In the genomic region with DNA sequence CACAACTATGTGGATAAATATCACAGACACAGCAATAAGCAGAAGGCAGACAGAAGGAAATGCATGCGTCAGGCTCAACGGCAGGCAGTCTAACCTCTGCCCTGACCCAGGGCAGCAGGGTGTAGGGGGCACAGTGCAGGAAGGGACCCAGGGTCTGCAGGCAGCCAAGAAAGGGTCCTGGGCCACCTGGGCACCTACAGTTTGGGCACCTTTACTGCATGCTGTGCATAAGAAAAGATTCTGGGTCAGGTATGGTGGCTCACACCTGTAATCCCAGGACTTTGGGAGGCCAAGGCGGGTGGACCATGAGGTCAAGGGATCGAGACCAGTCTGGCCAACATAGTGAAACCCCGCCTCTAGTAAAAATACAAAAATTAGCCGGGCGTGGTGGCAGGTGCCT, we compare ENCODE assay signal across 26 cellular contexts.
"Had no signal": no experiment of that assay in that cellular context is flagged by ENCODE, and none has a peak within 500 bp of the region (broad histone marks: within the 10 kb centered on the region; RNA-seq: fewer than 3 reads in every experiment).

No MANE protein-coding gene starts in this region.

- H3K27ac Mint-ChIP-seq: activated CD4-positive, alpha-beta memory T cell treated with anti-CD3 and anti-CD28 coated beads for 36 hours; activated CD4-positive, alpha-beta T cell treated with anti-CD3 and anti-CD28 coated beads for 36 hours; activated CD4-positive, alpha-beta T cell treated with anti-CD3 and anti-CD28 coated beads, Interleukin-2, amount 10 ng/mL, durations not matched to agents 24 days and 14 days; activated CD8-positive, alpha-beta memory T cell treated with anti-CD3 and anti-CD28 coated beads, Interleukin-2, amount 10 ng/mL, durations not matched to agents 7 days and 5 days; activated CD8-positive, alpha-beta T cell treated with anti-CD3 and anti-CD28 coated beads, Interleukin-2, amount 10 ng/mL, durations not matched to agents 7 days and 5 days; activated naive CD8-positive, alpha-beta T cell; activated T-helper 1 cell treated with anti-CD3 and anti-CD28 coated beads, Interleukin-12 subunit alpha, Interleukin-12 subunit beta, Interleukin-2, Interleukin-4 antibody, amounts not matched to agents 30 ng/mL and 10 ng/mL and 1 ng/mL, durations not matched to agents 14 hours and 24 hours and 36 hours; activated T-helper 2 cell treated with anti-CD3 and anti-CD28 coated beads, Interferon-gamma antibody, Interleukin-2, Interleukin-4, amounts not matched to agents 10 μg/mL and 5 μg/mL and 100 μg/mL, durations not matched to agents 14 hours and 24 hours and 36 hours had no signal

- H3K27me3 Mint-ChIP-seq: activated CD4-positive, alpha-beta memory T cell treated with anti-CD3 and anti-CD28 coated beads for 36 hours; activated CD4-positive, alpha-beta T cell treated with anti-CD3 and anti-CD28 coated beads for 36 hours; activated CD4-positive, alpha-beta T cell treated with anti-CD3 and anti-CD28 coated beads, Interleukin-2, amount 10 ng/mL, durations not matched to agents 24 days and 14 days; activated CD8-positive, alpha-beta memory T cell treated with anti-CD3 and anti-CD28 coated beads, Interleukin-2, amount 10 ng/mL, durations not matched to agents 7 days and 5 days; activated naive CD8-positive, alpha-beta T cell; central memory CD8-positive, alpha-beta T cell had no signal

- H3K9me3 ChIP-seq: esophagus squamous epithelium had no signal

- H3K27ac ChIP-seq: brain microvascular endothelial cell, epithelial cell of prostate, esophagus squamous epithelium had no signal

- ATAC-seq: activated CD4-positive, alpha-beta T cell treated with anti-CD3 and anti-CD28 coated beads for 36 hours; activated CD8-positive, alpha-beta memory T cell treated with anti-CD3 and anti-CD28 coated beads, Interleukin-2, amount 10 ng/mL, durations not matched to agents 7 days and 5 days; activated CD8-positive, alpha-beta T cell treated with anti-CD3 and anti-CD28 coated beads, Interleukin-2, amount 10 ng/mL, durations not matched to agents 7 days and 5 days had no signal

- H3K4me1 ChIP-seq: esophagus squamous epithelium had no signal

- H3K9me3 Mint-ChIP-seq: activated CD4-positive, alpha-beta T cell treated with anti-CD3 and anti-CD28 coated beads, Interleukin-2, amount 10 ng/mL, durations not matched to agents 24 days and 14 days; activated T-helper 1 cell treated with anti-CD3 and anti-CD28 coated beads, Interleukin-12 subunit alpha, Interleukin-12 subunit beta, Interleukin-2, Interleukin-4 antibody, amounts not matched to agents 30 ng/mL and 10 ng/mL and 1 ng/mL, durations not matched to agents 14 hours and 24 hours and 36 hours; activated T-helper 2 cell treated with anti-CD3 and anti-CD28 coated beads, Interferon-gamma antibody, Interleukin-2, Interleukin-4, amounts not matched to agents 10 μg/mL and 5 μg/mL and 100 μg/mL, durations not matched to agents 14 hours and 24 hours and 36 hours; central memory CD8-positive, alpha-beta T cell had no signal

- H3K4me3 ChIP-seq: esophagus squamous epithelium had no signal

- H3K4me3 Mint-ChIP-seq: activated CD4-positive, alpha-beta memory T cell treated with anti-CD3 and anti-CD28 coated beads for 36 hours; activated CD4-positive, alpha-beta T cell treated with anti-CD3 and anti-CD28 coated beads for 36 hours; activated CD4-positive, alpha-beta T cell treated with anti-CD3 and anti-CD28 coated beads, Interleukin-2, amount 10 ng/mL, durations not matched to agents 24 days and 14 days; activated CD8-positive, alpha-beta memory T cell treated with anti-CD3 and anti-CD28 coated beads, Interleukin-2, amount 10 ng/mL, durations not matched to agents 7 days and 5 days; activated CD8-positive, alpha-beta T cell treated with anti-CD3 and anti-CD28 coated beads, Interleukin-2, amount 10 ng/mL, durations not matched to agents 7 days and 5 days; activated naive CD8-positive, alpha-beta T cell; activated T-helper 1 cell treated with anti-CD3 and anti-CD28 coated beads, Interleukin-12 subunit alpha, Interleukin-12 subunit beta, Interleukin-2, Interleukin-4 antibody, amounts not matched to agents 30 ng/mL and 10 ng/mL and 1 ng/mL, durations not matched to agents 14 hours and 24 hours and 36 hours; central memory CD8-positive, alpha-beta T cell had no signal

- DNase-seq: activated CD4-positive, alpha-beta memory T cell treated with anti-CD3 and anti-CD28 coated beads for 36 hours; activated CD4-positive, alpha-beta T cell treated with anti-CD3 and anti-CD28 coated beads for 36 hours; activated CD4-positive, alpha-beta T cell treated with anti-CD3 and anti-CD28 coated beads, Interleukin-2, amount 10 ng/mL, durations not matched to agents 24 days and 14 days; activated CD4-positive, CD25-positive, alpha-beta regulatory T cell; activated CD4-positive, CD25-positive, alpha-beta regulatory T cell treated with anti-CD3 and anti-CD28 coated beads, Interleukin-2, amount 50 U/mL, for 72 hours; activated CD8-positive, alpha-beta memory T cell treated with anti-CD3 and anti-CD28 coated beads, Interleukin-2, amount 10 ng/mL, durations not matched to agents 7 days and 5 days; activated CD8-positive, alpha-beta memory T cell treated with anti-CD3 and anti-CD28 coated beads, Interleukin-2, amount 50 U/mL, for 4 hours; activated CD8-positive, alpha-beta T cell treated with anti-CD3 and anti-CD28 coated beads, Interleukin-2, amount 10 ng/mL, durations not matched to agents 7 days and 5 days; activated gamma-delta T cell treated with Interleukin-2 at 50 U/mL for 16 hours; activated naive CD4-positive, alpha-beta T cell treated with anti-CD3 and anti-CD28 coated beads, Interleukin-2, amount 50 U/mL, for 16 hours; activated naive CD4-positive, alpha-beta T cell treated with Interleukin-2 at 50 U/mL for 16 hours; activated T-cell treated with anti-CD3 and anti-CD28 coated beads, Interleukin-2, amount 50 U/mL, for 1 hour; activated T-cell treated with anti-CD3 and anti-CD28 coated beads, Interleukin-2, amount 50 U/mL, for 48 hours; amniotic stem cell; anterior cingulate cortex; brain microvascular endothelial cell; cortex of kidney; dermis blood vessel endothelial cell; effector CD4-positive, alpha-beta T cell; esophagus squamous epithelium; T-helper 2 cell had no signal

- H3K36me3 ChIP-seq: brain microvascular endothelial cell had no signal

- H3K27me3 ChIP-seq: brain microvascular endothelial cell, esophagus squamous epithelium had no signal
